11 cellular contexts compared by ENCODE assay signal in genomic region chr13:41610426-41610825, GRCh38.
A peak's percentile ranks its signal among the peaks of the same experiment; 100 is the strongest.
DNase-seq lines count a peak whose midpoint lies in the region; ATAC-seq and TF ChIP-seq lines count a peak whose summit lies in the region.
"Had no signal": no experiment of that assay in that cellular context is flagged by ENCODE, and none has a peak within 500 bp of the region (broad histone marks: within the 10 kb centered on the region; RNA-seq: fewer than 3 reads in every experiment).

No MANE protein-coding gene starts in this region.

- H3K27ac Mint-ChIP-seq in activated naive CD8-positive, alpha-beta T cell treated with anti-CD3 and anti-CD28 coated beads for 36 hours = no peak overlapping the region

- DNase-seq in HT-29 (ENCODE audit: low spot score) (peak; percentile 41), SW480 (ENCODE audit: low spot score) (peak; percentile 96), left ventricle myocardium superior (peak; percentile 56), tibial nerve (ENCODE audit: low spot score in 2 of 2) (peak in 1 of 2 donors; percentile 20), MV-4-11 (lab: John Stamatoyannopoulos, UW) (no peak)
- no peak for DNase-seq in stimulated activated naive CD4-positive, alpha-beta T cell (lab: John Stamatoyannopoulos, UW)
- DNase-seq in activated naive CD8-positive, alpha-beta T cell treated with anti-CD3 and anti-CD28 coated beads for 36 hours = no peak
- DNase-seq: activated naive CD4-positive, alpha-beta T cell treated with anti-CD3 and anti-CD28 coated beads, Interleukin-2, amount 50 U/mL, for 16 hours; head of caudate nucleus; NCI-H1694; stimulated activated naive CD8-positive, alpha-beta T cell treated with anti-CD3 and anti-CD28 coated beads, Interleukin-15, Interleukin-2, amounts not matched to agents 100 U/mL and 50 U/mL, for 24 hours had no signal

- no peaks in the 10 kb centered on the region for H3K9me3 ChIP-seq in tibial nerve

- H3K4me1 ChIP-seq in tibial nerve = peaks cover 0 to 25% (median 7%) of the 10 kb centered on the region in 4 donors

- peaks cover 0 to 23% (median 0%) of the 10 kb centered on the region in 3 donors for H3K36me3 ChIP-seq in tibial nerve

- peak in 1 of 5 experiments; percentile 10 for TF ChIP-seq CTCF in tibial nerve (IDR thresholded peaks at IDR 0.05)

- no peaks in the 10 kb centered on the region for H3K4me1 Mint-ChIP-seq in activated naive CD8-positive, alpha-beta T cell treated with anti-CD3 and anti-CD28 coated beads for 36 hours

- ATAC-seq in left ventricle myocardium superior = peak; percentile 47
- ATAC-seq: stimulated activated naive CD8-positive, alpha-beta T cell treated with anti-CD3 and anti-CD28 coated beads, Interleukin-15, Interleukin-2, amounts not matched to agents 100 U/mL and 50 U/mL, for 24 hours had no signal

- peak overlapping the region in 2 of 4 donors; percentile 36 to 66 for H3K27ac ChIP-seq in tibial nerve

- no peak overlapping the region for H3K4me3 ChIP-seq in tibial nerve

- no peak for TF ChIP-seq POLR2A in tibial nerve (IDR thresholded peaks at IDR 0.05)

- peaks cover 14% of the 10 kb centered on the region for H3K36me3 Mint-ChIP-seq in activated naive CD8-positive, alpha-beta T cell treated with anti-CD3 and anti-CD28 coated beads for 36 hours

- 64 to 70% methylated on average over 4 of the region's 4 CpGs for WGBS in tibial nerve, 2 donors

- H3K27me3 ChIP-seq in tibial nerve = no peaks in the 10 kb centered on the region

- no peak overlapping the region for H3K4me3 Mint-ChIP-seq in activated naive CD8-positive, alpha-beta T cell treated with anti-CD3 and anti-CD28 coated beads for 36 hours

- intact Hi-C loops in left ventricle myocardium superior (cut with micrococcal nuclease) = no loop called here

- no peaks in the 10 kb centered on the region for H3K9me3 Mint-ChIP-seq in activated naive CD8-positive, alpha-beta T cell treated with anti-CD3 and anti-CD28 coated beads for 36 hours

- H3K27me3 Mint-ChIP-seq in activated naive CD8-positive, alpha-beta T cell treated with anti-CD3 and anti-CD28 coated beads for 36 hours = no peaks in the 10 kb centered on the region

- TF ChIP-seq EP300 in tibial nerve (IDR thresholded peaks at IDR 0.05) = peak; percentile 36 to 53

Comparison
In these comparisons a context has a peak if more than half of its experiments do, and no peak if none do; other contexts are left out.
1. DNase-seq: peak in HT-29 (single experiment), SW480 (single experiment) and left ventricle myocardium superior (single experiment); none in MV-4-11 (single experiment), stimulated activated naive CD4-positive, alpha-beta T cell (0 of 6) and activated naive CD8-positive, alpha-beta T cell treated with anti-CD3 and anti-CD28 coated beads for 36 hours (single experiment).